ENCODE assay signal across 8 cellular contexts in genomic region chr17:82095777-82096708, GRCh38. TPM values are rescaled to one million over a fixed set of nuclear protein-coding genes. Genes with fewer than 3 reads are reported as not detected.
DNase-seq lines count a peak whose midpoint lies in the region; ATAC-seq and TF ChIP-seq lines count a peak whose summit lies in the region.

No MANE protein-coding gene starts in this region.

- no peak overlapping the region for H3K27ac Mint-ChIP-seq in CD8-positive, alpha-beta T cell
- H3K27ac Mint-ChIP-seq in nephron progenitor cell: no peak overlapping the region

- ATAC-seq in CD8-positive, alpha-beta T cell: no peak
- no peak for ATAC-seq in GM21737 (IDR thresholded peaks at IDR 0.05; ENCODE audit: unreplicated experiment)

- H3K4me1 ChIP-seq in CD8-positive, alpha-beta T cell (ENCODE audit: insufficient read depth, low read length): peaks cover 20% of the 10 kb centered on the region

- TF ChIP-seq CTCF in CD8-positive, alpha-beta T cell (IDR thresholded peaks at IDR 0.05): no peak
- TF ChIP-seq CTCF in dorsolateral prefrontal cortex (IDR thresholded peaks at IDR 0.05 in 54 of 56, conservative IDR thresholded peaks at IDR 0.05 in 2 of 56; ENCODE audit: low read depth in 1 of 56, partially characterized antibody in 56 of 56) (no peak), nephron progenitor cell (IDR thresholded peaks at IDR 0.05) (no peak)

- intact Hi-C loops in CD8-positive, alpha-beta T cell (cut with DNase I, micrococcal nuclease): loop anchor here in 1 of 2 experiments (5.0 kb wide), 1 partner anchor 204 kb away; the partner anchor contains the start of genes ALYREF and ANAPC11
- intact Hi-C loops in dorsolateral prefrontal cortex (cut with DNase I): loop anchor here in 1 of 2 donors (5.0 kb wide), 3 partner anchors 34 to 224 kb away; partner anchors contain the start of gene ARHGDIA

- peaks cover 15% of the 10 kb centered on the region for H3K36me3 ChIP-seq in CD8-positive, alpha-beta T cell (ENCODE audit: insufficient read depth, low read length)

- POLR2A ChIA-PET in CD8-positive, alpha-beta T cell (lab: Charles Lee): interaction anchor here (1.4 to 1.6 kb wide), 3 partner anchors 10 to 31 kb away, joined by 4 to 5 read pairs (median 5); no protein-coding TSS in a partner anchor

- peaks cover 16% of the 10 kb centered on the region for H3K36me3 Mint-ChIP-seq in CD8-positive, alpha-beta T cell
- H3K36me3 Mint-ChIP-seq in nephron progenitor cell (ENCODE audit: low read depth): no peaks in the 10 kb centered on the region

- no peaks in the 10 kb centered on the region for H3K9me3 Mint-ChIP-seq in CD8-positive, alpha-beta T cell
- no peaks in the 10 kb centered on the region for H3K9me3 Mint-ChIP-seq in nephron progenitor cell

- no peaks in the 10 kb centered on the region for H3K27me3 ChIP-seq in CD8-positive, alpha-beta T cell (ENCODE audit: insufficient read depth, low read length)
- no peaks in the 10 kb centered on the region for H3K27me3 ChIP-seq in dorsolateral prefrontal cortex

- no peaks in the 10 kb centered on the region for H3K27me3 Mint-ChIP-seq in CD8-positive, alpha-beta T cell (ENCODE audit: low read depth)
- no peaks in the 10 kb centered on the region for H3K27me3 Mint-ChIP-seq in nephron progenitor cell (ENCODE audit: low read depth, poor library complexity)

- peak in 1 of 7 experiments; percentile 19 for DNase-seq in CD8-positive, alpha-beta T cell
- peak; percentile 73 for DNase-seq in NCI-H1694 (lab: John Stamatoyannopoulos, UW)
- peak in 1 of 10 donors; percentile 28 for DNase-seq in dorsolateral prefrontal cortex
- no peak for DNase-seq in nephron progenitor cell
- DNase-seq in stimulated activated CD8-positive, alpha-beta memory T cell treated with anti-CD3 and anti-CD28 coated beads, Interleukin-4, amount 100 ng/mL, for 48 hours: no peak
- no peak for DNase-seq in HUDEP-2 (lab: John Stamatoyannopoulos, UW; ENCODE audit: unreplicated experiment in 76 of 76)
- DNase-seq in stimulated activated naive CD4-positive, alpha-beta T cell (lab: John Stamatoyannopoulos, UW): no peak

- H3K4me3 ChIP-seq in CD8-positive, alpha-beta T cell (ENCODE audit: low read depth, low read length): no peak overlapping the region
- H3K4me3 ChIP-seq in dorsolateral prefrontal cortex: peak overlapping the region in 56 of 59 donors; percentile 59 to 98 (median 86)

- H3K4me1 Mint-ChIP-seq in CD8-positive, alpha-beta T cell (ENCODE audit: low read depth): peaks cover 3% of the 10 kb centered on the region
- peaks cover 28% of the 10 kb centered on the region for H3K4me1 Mint-ChIP-seq in nephron progenitor cell

- H3K9me3 ChIP-seq in CD8-positive, alpha-beta T cell (ENCODE audit: low read length): no peaks in the 10 kb centered on the region

- H3K4me3 Mint-ChIP-seq in CD8-positive, alpha-beta T cell: peak overlapping the region; percentile 69
- H3K4me3 Mint-ChIP-seq in nephron progenitor cell: peak overlapping the region; percentile 77

- H3K27ac ChIP-seq in CD8-positive, alpha-beta T cell (ENCODE audit: low read depth, low read length): no peak overlapping the region
- H3K27ac ChIP-seq in dorsolateral prefrontal cortex: peak overlapping the region in 36 of 59 donors; percentile 1 to 98 (median 96)

- CTCF ChIA-PET in CD8-positive, alpha-beta T cell (lab: Charles Lee): interaction anchor here (0.7 to 2.2 kb wide), 5 partner anchors 10 to 136 kb away, joined by 3 to 8 read pairs (median 3); no protein-coding TSS in a partner anchor

RNA-seq across cellular contexts. Expression of gene FASN, which starts 2.0 kb away (rescaled TPM):
- total RNA-seq in CD8-positive, alpha-beta T cell: 100 to 1,000 TPM; 245 to 263 TPM
- 100 to 1,000 TPM; 137 to 275 (median 201) TPM for total RNA-seq in dorsolateral prefrontal cortex

RNA-seq across cellular contexts. Expression of gene DUS1L, which starts 30.4 kb away (rescaled TPM):
- 100 to 1,000 TPM; 159 to 174 TPM for total RNA-seq in CD8-positive, alpha-beta T cell
- 10 to 100 TPM; 45.3 to 89.4 (median 63.0) TPM for total RNA-seq in dorsolateral prefrontal cortex

RNA-seq across cellular contexts. Expression of gene GPS1, which starts 44.3 kb away (rescaled TPM):
- total RNA-seq in CD8-positive, alpha-beta T cell: 10 to 100 TPM; 72.0 to 72.8 TPM
- 100 to 1,000 TPM in 61 of 120 experiments, 10 to 100 TPM in 59; 72.9 to 147 (median 100) TPM for total RNA-seq in dorsolateral prefrontal cortex

RNA-seq across cellular contexts. Expression of gene RFNG, which starts 44.4 kb away (rescaled TPM):
- total RNA-seq in CD8-positive, alpha-beta T cell: 10 to 100 TPM; 26.2 to 27.2 TPM
- total RNA-seq in dorsolateral prefrontal cortex: 10 to 100 TPM; 22.3 to 73.4 (median 36.6) TPM

RNA-seq across cellular contexts. Expression of gene DCXR, which starts 58.5 kb away (rescaled TPM):
- 10 to 100 TPM; 71.7 to 77.7 TPM for total RNA-seq in CD8-positive, alpha-beta T cell
- total RNA-seq in dorsolateral prefrontal cortex: 100 to 1,000 TPM in 115 of 120 experiments, 10 to 100 TPM in 5; 80.1 to 213 (median 127) TPM
